ENCODE assay signal across 25 cellular contexts in the genomic region with DNA sequence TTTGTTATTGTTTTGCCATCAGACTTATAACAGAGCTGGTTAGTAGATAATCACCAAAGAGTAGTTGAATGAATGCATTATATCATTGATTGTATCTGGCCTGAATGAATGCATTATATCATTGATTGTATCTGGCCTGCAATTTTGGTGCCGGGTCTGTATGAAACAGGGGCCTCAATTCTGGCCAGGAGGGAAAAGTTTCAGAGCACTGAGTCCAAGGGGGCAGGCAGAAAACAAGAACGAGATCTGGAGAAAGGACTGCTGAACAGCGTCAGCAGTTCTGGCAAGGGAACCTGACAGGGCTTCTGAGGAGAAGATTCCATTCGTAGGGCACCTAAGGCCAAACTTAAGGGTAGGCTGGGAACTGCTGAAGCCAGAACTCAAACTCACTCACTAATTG.
A peak's percentile ranks its signal among the peaks of the same experiment; 100 is the strongest.
DNase-seq lines count a peak whose midpoint lies in the region; ATAC-seq and TF ChIP-seq lines count a peak whose summit lies in the region.
"Had no signal": no experiment of that assay in that cellular context is flagged by ENCODE, and none has a peak within 500 bp of the region (broad histone marks: within the 10 kb centered on the region; RNA-seq: fewer than 3 reads in every experiment).

No MANE protein-coding gene starts in this region.

- no peaks in the 10 kb centered on the region for H4K20me1 ChIP-seq in SK-N-SH (ENCODE audit: insufficient read depth)
- H4K20me1 ChIP-seq: BLaER1 treated with 17β-estradiol and CSF1 and Interleukin-3, amounts not matched to agents 10 nM and 100 nM had no signal

- H3K36me3 ChIP-seq in SK-N-SH (replicated peaks in 1 of 2; ENCODE audit: control insufficient read depth in 1 of 2, insufficient read depth in 2 of 2, low read length in 1 of 2) (peaks cover 14 to 38% of the 10 kb centered on the region in 2 experiments), cardiac muscle cell (no peaks in the 10 kb centered on the region), suprapubic skin (no peaks in the 10 kb centered on the region)
- H3K36me3 ChIP-seq: BLaER1 treated with 17β-estradiol and CSF1 and Interleukin-3, amounts not matched to agents 10 nM and 100 nM had no signal

- peaks cover 7% of the 10 kb centered on the region for H3F3A ChIP-seq in SK-N-SH (replicated peaks; ENCODE audit: insufficient read depth)

- H3K27me3 ChIP-seq in SK-N-SH (ENCODE audit: insufficient read depth) = no peaks in the 10 kb centered on the region
- no peaks in the 10 kb centered on the region for H3K27me3 ChIP-seq in cardiac muscle cell
- no peaks in the 10 kb centered on the region for H3K27me3 ChIP-seq in suprapubic skin
- H3K27me3 ChIP-seq: BLaER1 treated with 17β-estradiol and CSF1 and Interleukin-3, amounts not matched to agents 10 nM and 100 nM had no signal

- CTCF ChIA-PET in SK-N-SH (lab: Yijun Ruan, JAX) = interaction anchor here (1.3 to 2.0 kb wide), 3 partner anchors 49 to 679 kb away, joined by 3 to 5 read pairs (median 4); no protein-coding TSS in a partner anchor

- H3K4me3 ChIP-seq in SK-N-SH (ENCODE audit: low read depth in 2 of 2, low read length in 1 of 2) (no peak overlapping the region), cardiac muscle cell (no peak overlapping the region), suprapubic skin (no peak overlapping the region)
- H3K4me3 ChIP-seq: BLaER1 treated with 17β-estradiol and CSF1 and Interleukin-3, amounts not matched to agents 10 nM and 100 nM; GM23338 had no signal

- H3K4me2 ChIP-seq in SK-N-SH = no peak overlapping the region
- H3K4me2 ChIP-seq: BLaER1 treated with 17β-estradiol and CSF1 and Interleukin-3, amounts not matched to agents 10 nM and 100 nM; GM23338 had no signal

- no peaks in the 10 kb centered on the region for H3K79me2 ChIP-seq in SK-N-SH (ENCODE audit: insufficient read depth)

- H3K4me1 ChIP-seq in SK-N-SH (ENCODE audit: control insufficient read depth in 1 of 2, insufficient read depth in 2 of 2, low read depth in 1 of 2, low read length in 1 of 2) (peaks cover 7 to 36% of the 10 kb centered on the region in 2 experiments; a peak in 3 of 4 replicates), cardiac muscle cell (ENCODE audit: low read depth) (peaks cover 30% of the 10 kb centered on the region), suprapubic skin (peaks cover 6% of the 10 kb centered on the region)
- H3K4me1 ChIP-seq: BLaER1 treated with 17β-estradiol and CSF1 and Interleukin-3, amounts not matched to agents 10 nM and 100 nM had no signal

- peak; percentile 67 for ATAC-seq in omental fat pad (ENCODE audit: low FRiP score)
- ATAC-seq in GM21825 (IDR thresholded peaks at IDR 0.05; ENCODE audit: unreplicated experiment) = no peak
- ATAC-seq: activated CD8-positive, alpha-beta T cell treated with anti-CD3 and anti-CD28 coated beads for 36 hours; GM23338; naive thymus-derived CD4-positive, alpha-beta T cell; T-cell had no signal

- POLR2A ChIA-PET in SK-N-SH (lab: Yijun Ruan, JAX) = interaction anchor here (1.4 kb wide), 1 partner anchor 26 kb away, joined by 3 read pairs; no protein-coding TSS in a partner anchor

- no peaks in the 10 kb centered on the region for H3K9me2 ChIP-seq in SK-N-SH

- TF ChIP-seq POLR2A in suprapubic skin (IDR thresholded peaks at IDR 0.05) = no peak

- TF ChIP-seq EP300 in SK-N-SH (IDR thresholded peaks at IDR 0.05; ENCODE audit: borderline replicate concordance in 1 of 2, low read depth in 1 of 2, low read length in 1 of 2) (peak in 1 of 2 experiments; percentile 65; a peak in 2 of 4 replicates), suprapubic skin (IDR thresholded peaks at IDR 0.05) (no peak)

- H2AFZ ChIP-seq in SK-N-SH (ENCODE audit: low read depth) = no peak overlapping the region
- H2AFZ ChIP-seq: GM23338 had no signal

- H3K9ac ChIP-seq in SK-N-SH = no peak overlapping the region
- H3K9ac ChIP-seq: BLaER1 treated with 17β-estradiol and CSF1 and Interleukin-3, amounts not matched to agents 10 nM and 100 nM had no signal

- TF ChIP-seq CTCF in SK-N-SH (IDR thresholded peaks at IDR 0.05) (no peak), cardiac muscle cell (IDR thresholded peaks at IDR 0.05; ENCODE audit: low read depth, low read length) (no peak), omental fat pad (IDR thresholded peaks at IDR 0.05) (no peak), suprapubic skin (IDR thresholded peaks at IDR 0.05) (no peak)

- H3K27ac ChIP-seq in SK-N-SH (ENCODE audit: low read depth in 2 of 2, low read length in 1 of 2) (peak overlapping the region in 1 of 2 experiments; percentile 98; a peak in 2 of 4 replicates), cardiac muscle cell (peak overlapping the region; percentile 40), suprapubic skin (peak overlapping the region; percentile 19)
- H3K27ac ChIP-seq: BLaER1 treated with 17β-estradiol and CSF1 and Interleukin-3, amounts not matched to agents 10 nM and 100 nM had no signal

- H3K9me3 ChIP-seq in SK-N-SH = no peaks in the 10 kb centered on the region
- no peaks in the 10 kb centered on the region for H3K9me3 ChIP-seq in cardiac muscle cell (ENCODE audit: low read depth)
- H3K9me3 ChIP-seq in suprapubic skin = no peaks in the 10 kb centered on the region
- H3K9me3 ChIP-seq: BLaER1 treated with 17β-estradiol and CSF1 and Interleukin-3, amounts not matched to agents 10 nM and 100 nM had no signal

- WGBS in SK-N-SH (ENCODE audit: low lambda C conversion rate) = 51% methylated on average over 4 of the region's 4 CpGs
- WGBS in suprapubic skin = 46% methylated on average over 4 of the region's 4 CpGs

- no peak for TF ChIP-seq RAD21 in SK-N-SH (IDR thresholded peaks at IDR 0.05; ENCODE audit: low read length)

- DNase-seq in SK-N-SH (peak; percentile 45), cardiac muscle cell (ENCODE audit: low read depth in 1 of 2, low spot score in 1 of 2) (peak; percentile 32 to 54), omental fat pad (ENCODE audit: low spot score) (no peak), suprapubic skin (ENCODE audit: low spot score in 2 of 2) (no peak), activated gamma-delta T cell (lab: John Stamatoyannopoulos, UW) (no peak), RPMI8226 (no peak)
- DNase-seq in activated naive CD4-positive, alpha-beta T cell (lab: John Stamatoyannopoulos, UW) = no peak
- DNase-seq: ACHN; activated CD4-positive, CD25-positive, alpha-beta regulatory T cell treated with anti-CD3 and anti-CD28 coated beads, Interleukin-2, amount 50 U/mL, for 72 hours; activated CD8-positive, alpha-beta T cell treated with anti-CD3 and anti-CD28 coated beads for 36 hours; activated naive CD4-positive, alpha-beta T cell treated with anti-CD3 and anti-CD28 coated beads for 36 hours; activated T-cell treated with anti-CD3 and anti-CD28 coated beads, Interleukin-2, amount 50 U/mL, for 24 hours; amniotic stem cell; COR-L47; DMS79; IMR-90; naive thymus-derived CD4-positive, alpha-beta T cell; NCI-H1092 treated with DMSO at 0.1 percent for 48 hours; NCI-H187 treated with DMSO at 0.1 percent for 48 hours; occipital lobe; OCI-M1; T-cell had no signal

TF ChIP-seq in SK-N-SH, 30 proteins besides CTCF, POLR2A, EP300 and RAD21:
- TF ChIP-seq GATA2 (CRISPR knock-in tag; IDR thresholded peaks at IDR 0.05) (peak; percentile 78), JUND (IDR thresholded peaks at IDR 0.05) (no peak), TCF12 (IDR thresholded peaks at IDR 0.05) (peak; percentile 60), SIN3A (IDR thresholded peaks at IDR 0.05; ENCODE audit: borderline replicate concordance, low read depth, low read length) (no peak), PBX3 (IDR thresholded peaks at IDR 0.05) (peak; percentile 34; the same call in 1 of the 2 replicates), CHD2 (IDR thresholded peaks at IDR 0.05; ENCODE audit: low read length, partially characterized antibody) (peak; percentile 37)

Comparison
In these comparisons a context has a peak if more than half of its experiments do, and no peak if none do; other contexts are left out.
1. DNase-seq: peak in SK-N-SH (single experiment) and cardiac muscle cell (2 of 2); none in omental fat pad (single experiment), suprapubic skin (0 of 2), activated naive CD4-positive, alpha-beta T cell (0 of 4), activated gamma-delta T cell (single experiment) and RPMI8226 (single experiment).